ENCODE assay signal across 9 cellular contexts in the genomic region with DNA sequence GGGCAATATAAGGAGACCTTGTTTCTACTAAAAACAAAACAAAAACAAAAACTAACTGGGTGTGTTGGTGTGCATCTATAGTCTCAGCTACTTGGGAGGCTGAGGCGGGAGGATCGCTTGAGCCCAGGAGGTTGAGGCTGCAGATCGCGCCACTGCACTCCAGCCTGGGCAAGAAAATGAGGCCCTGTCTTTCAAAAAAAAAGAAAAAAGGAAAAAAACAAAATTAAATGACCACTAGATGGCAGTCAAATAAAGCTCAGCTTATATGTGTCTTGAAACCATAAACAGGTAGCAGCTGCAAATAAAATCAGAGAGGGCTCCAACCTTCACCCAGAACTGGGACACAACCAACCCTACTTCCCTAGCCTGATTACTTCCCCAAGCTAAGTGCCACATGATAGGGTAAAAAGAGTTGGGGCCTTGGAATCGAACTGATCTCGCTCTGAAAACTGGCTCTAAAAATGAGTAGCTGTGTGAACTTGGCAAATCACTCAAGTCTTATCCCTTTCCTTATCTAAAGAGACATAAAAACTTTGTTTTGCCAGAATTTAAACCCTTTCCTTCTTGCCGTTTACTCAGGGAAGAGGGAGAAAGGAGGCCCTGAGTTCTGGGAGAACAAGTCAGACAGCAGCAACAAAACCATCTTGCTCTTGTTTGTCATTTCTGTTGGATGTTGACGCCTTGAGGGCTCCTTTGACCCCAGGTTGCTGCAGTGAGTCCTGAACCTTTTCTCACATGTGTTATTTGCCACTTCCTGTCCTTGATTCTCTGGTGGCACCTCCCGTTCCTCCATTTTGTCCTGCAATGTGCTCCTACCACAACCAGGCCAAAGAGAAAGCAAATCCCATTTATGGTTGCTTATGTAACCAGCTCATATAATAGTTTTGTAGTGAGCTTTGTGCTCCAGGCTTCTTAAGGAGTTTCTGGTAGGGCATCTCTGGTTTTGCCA.
DNase-seq lines count a peak whose midpoint lies in the region; ATAC-seq, FAIRE-seq and TF ChIP-seq lines count a peak whose summit lies in the region.
"Had no signal": no experiment of that assay in that cellular context is flagged by ENCODE, and none has a peak within 500 bp of the region (broad histone marks: within the 10 kb centered on the region; RNA-seq: fewer than 3 reads in every experiment).

No MANE protein-coding gene starts in this region.

- H3K4me1 Mint-ChIP-seq in chondrocyte (ENCODE audit: low read depth): peaks cover 11% of the 10 kb centered on the region

- dilution Hi-C loops in IMR-90 (cut with HindIII; ENCODE audit: low sequenced_read_pairs, unreplicated experiment): no loop called here

- no peak overlapping the region for H4K91ac ChIP-seq in IMR-90 (ENCODE audit: insufficient read depth, low read depth, low read length)

- H3K27ac ChIP-seq in IMR-90 (ENCODE audit: insufficient read depth, low read length) (no peak overlapping the region), right lobe of liver (no peak overlapping the region)

- no peak overlapping the region for H3K4me3 ChIP-seq in IMR-90 (ENCODE audit: insufficient read depth, low read depth, low read length)
- no peak overlapping the region for H3K4me3 ChIP-seq in right lobe of liver

- H3K4me2 ChIP-seq in IMR-90 (ENCODE audit: low read depth, low read length): no peak overlapping the region

- peak; percentile 66 for TF ChIP-seq RAD21 in IMR-90 (IDR thresholded peaks at IDR 0.05; ENCODE audit: low read length)

- in situ Hi-C loops in IMR-90 (cut with MboI; ENCODE audit: low sequenced_read_pairs): loop anchor here (5.0 kb wide), 1 partner anchor 141 kb away; no protein-coding TSS in a partner anchor

- H2AK9ac ChIP-seq in IMR-90 (replicated peaks; ENCODE audit: low read depth, low read length, poor library complexity): no peak overlapping the region

- H3K9me1 ChIP-seq in IMR-90 (ENCODE audit: insufficient read depth, low read length): no peaks in the 10 kb centered on the region

- no peak overlapping the region for H2BK15ac ChIP-seq in IMR-90 (ENCODE audit: low read depth, low read length)

- no peak overlapping the region for H4K5ac ChIP-seq in IMR-90 (ENCODE audit: low read depth, low read length)

- no peak overlapping the region for H3K27ac Mint-ChIP-seq in chondrocyte (ENCODE audit: unreplicated experiment)

- no peak overlapping the region for H3K4ac ChIP-seq in IMR-90 (ENCODE audit: low read depth, low read length)

- no peak overlapping the region for H2AK5ac ChIP-seq in IMR-90 (ENCODE audit: low read depth, low read length)

- ATAC-seq in IMR-90 (ENCODE audit: low read depth) (peak; percentile 47), right lobe of liver (peak; percentile 76 to 81 (median 80))

- peak; percentile 44 for FAIRE-seq in D721Med (lab: Jason Lieb, UNC)
- FAIRE-seq: TTC549 had no signal

- TF ChIP-seq CTCF in D721Med (IDR thresholded peaks at IDR 0.05; ENCODE audit: insufficient read depth, missing control alignments) (peak; percentile 41), IMR-90 (conservative IDR thresholded peaks at IDR 0.05; ENCODE audit: low read depth, low read length) (peak; percentile 66), chondrocyte (IDR thresholded peaks at IDR 0.05) (peak; percentile 89), right lobe of liver (IDR thresholded peaks at IDR 0.05) (peak; percentile 43 to 71 (median 64))

- H2BK20ac ChIP-seq in IMR-90 (ENCODE audit: low read depth, low read length): no peak overlapping the region

- no peaks in the 10 kb centered on the region for H3K27me3 ChIP-seq in IMR-90 (ENCODE audit: control insufficient read depth, insufficient read depth, low read length)
- no peaks in the 10 kb centered on the region for H3K27me3 ChIP-seq in right lobe of liver

- POLR2A ChIA-PET in IMR-90 (lab: Charles Lee; ENCODE audit: unreplicated experiment): no interaction called here

- H3K56ac ChIP-seq in IMR-90 (ENCODE audit: extremely low read depth, insufficient read depth, low read length): no peak overlapping the region

- no peaks in the 10 kb centered on the region for H3K9me3 Mint-ChIP-seq in chondrocyte (ENCODE audit: low read depth)

- no peak overlapping the region for H2BK120ac ChIP-seq in IMR-90 (ENCODE audit: low read depth, low read length)

- H3K79me1 ChIP-seq in IMR-90 (ENCODE audit: low read depth in 1 of 2, low read length in 2 of 2): no peaks in the 10 kb centered on the region

- no peak overlapping the region for H2BK5ac ChIP-seq in IMR-90 (ENCODE audit: low read depth, low read length, poor library complexity, severe bottlenecking)

- H3K9ac ChIP-seq in IMR-90 (ENCODE audit: low read depth, low read length): no peak overlapping the region

- 40% methylated on average over 2 of the region's 9 CpGs; no CpG with 5 or more reads in 1 of the 2 experiments for WGBS in IMR-90 (ENCODE audit: extremely low coverage in 2 of 2, insufficient read length in 1 of 2), 2 experiments
- 36% methylated on average over 9 of the region's 9 CpGs for WGBS in right lobe of liver (ENCODE audit: insufficient coverage, low coverage, low lambda C conversion rate, missing lambda C conversion rate)

- H4K8ac ChIP-seq in IMR-90 (ENCODE audit: low read depth in 2 of 2, low read length in 2 of 2): no peak overlapping the region

- no peaks in the 10 kb centered on the region for H3K36me3 ChIP-seq in IMR-90 (ENCODE audit: control insufficient read depth, insufficient read depth, low read length)
- H3K36me3 ChIP-seq in right lobe of liver: no peaks in the 10 kb centered on the region

- no peaks in the 10 kb centered on the region for H3K36me3 Mint-ChIP-seq in chondrocyte (ENCODE audit: low read depth)

- CTCF ChIA-PET in IMR-90 (lab: Yijun Ruan, JAX): interaction anchor here (0.5 to 1.9 kb wide), 20 partner anchors 9 to 1405 kb away, joined by 3 to 15 read pairs (median 4); no protein-coding TSS in a partner anchor

- no peak overlapping the region for H3K4me3 Mint-ChIP-seq in chondrocyte (ENCODE audit: unreplicated experiment)

- no peak for TF ChIP-seq POLR2A in IMR-90 (IDR thresholded peaks at IDR 0.05; ENCODE audit: low read depth, low read length)
- TF ChIP-seq POLR2A in right lobe of liver (IDR thresholded peaks at IDR 0.05): no peak

- H3K4me1 ChIP-seq in IMR-90 (ENCODE audit: control insufficient read depth, insufficient read depth, low read length): no peaks in the 10 kb centered on the region
- H3K4me1 ChIP-seq in right lobe of liver: no peaks in the 10 kb centered on the region

- intact Hi-C loops in IMR-90 (cut with micrococcal nuclease) (loop anchor here (1.0 to 10.0 kb wide), 5 partner anchors 149 to 1783 kb away; a partner anchor contains a TSS), right lobe of liver (cut with DNase I) (no loop called here)

- H3K9me3 ChIP-seq in IMR-90 (ENCODE audit: control insufficient read depth, insufficient read depth, low read length): no peaks in the 10 kb centered on the region
- H3K9me3 ChIP-seq in right lobe of liver: no peaks in the 10 kb centered on the region

- peak overlapping the region; percentile 54 for H2AFZ ChIP-seq in IMR-90 (replicated peaks; ENCODE audit: low read length, poor library complexity)

- no TSS peak for BruUV-seq in IMR-90 (replicated peaks; lab: Mats Ljungman, UMichigan)

- DNase-seq in D721Med (ENCODE audit: insufficient read length, low spot score) (no peak), GM19240 (ENCODE audit: insufficient read length, low spot score) (peak; percentile 17), IMR-90 (peak; percentile 45), chondrocyte (ENCODE audit: low spot score) (no peak), right lobe of liver (no peak)
- no peak for DNase-seq in stimulated activated CD4-positive, alpha-beta T cell treated with anti-CD3 and anti-CD28 coated beads, Interleukin-1b, Interleukin-23, amount 100 ng/mL, for 48 hours
- no peak for DNase-seq in stimulated activated CD4-positive, alpha-beta T cell treated with anti-CD3 and anti-CD28 coated beads, Interleukin-12 subunit alpha, Interleukin-12 subunit beta, amount 100 ng/mL, for 4 hours

- no peaks in the 10 kb centered on the region for H4K20me1 ChIP-seq in IMR-90 (ENCODE audit: insufficient read depth, low read length)

- H3K27me3 Mint-ChIP-seq in chondrocyte (ENCODE audit: low read depth): no peaks in the 10 kb centered on the region

- H3K23ac ChIP-seq in IMR-90 (ENCODE audit: low read depth, low read length): no peak overlapping the region

- H3K14ac ChIP-seq in IMR-90 (replicated peaks; ENCODE audit: low read depth, low read length): no peak overlapping the region

- no peak overlapping the region for H3K18ac ChIP-seq in IMR-90 (ENCODE audit: low read depth, low read length)

TF ChIP-seq in IMR-90, 13 proteins besides CTCF, POLR2A, EP300 and RAD21 (continues in another document):
- TF ChIP-seq CEBPB (IDR thresholded peaks at IDR 0.05; ENCODE audit: low read depth, low read length) (no peak), RFX5 (IDR thresholded peaks at IDR 0.05; ENCODE audit: low read depth, low read length) (no peak), CHD1 (IDR thresholded peaks at IDR 0.05; ENCODE audit: low read depth, low read length) (no peak), SMC3 (IDR thresholded peaks at IDR 0.05; ENCODE audit: low read depth, low read length) (peak; percentile 42; the same call in 1 of the 2 replicates), MAFK (IDR thresholded peaks at IDR 0.05; ENCODE audit: low read depth, low read length) (no peak), MXI1 (IDR thresholded peaks at IDR 0.05; ENCODE audit: borderline replicate concordance, low read depth, low read length) (no peak)

TF ChIP-seq in PFSK-1, 5 proteins besides CTCF, POLR2A, EP300 and RAD21 (continues in another document):
- TF ChIP-seq POLR2AphosphoS5 (IDR thresholded peaks at IDR 0.05; ENCODE audit: low read depth, low read length) (0 out of 2 replicates have a peak, but pooled peaks have one; percentile 20), SIN3A (IDR thresholded peaks at IDR 0.05; ENCODE audit: borderline replicate concordance, insufficient read depth, low read length) (no peak), TAF1 (IDR thresholded peaks at IDR 0.05; ENCODE audit: borderline replicate concordance, insufficient read depth, low read length) (peak; percentile 42; the same call in 1 of the 2 replicates)

Comparison
In these comparisons a context has a peak if more than half of its experiments do, and no peak if none do; other contexts are left out.
1. DNase-seq: peak in GM19240 (single experiment) and IMR-90 (single experiment); none in D721Med (single experiment), chondrocyte (single experiment), right lobe of liver (0 of 3), stimulated activated CD4-positive, alpha-beta T cell treated with anti-CD3 and anti-CD28 coated beads, Interleukin-1b, Interleukin-23, amount 100 ng/mL, for 48 hours (single experiment) and stimulated activated CD4-positive, alpha-beta T cell treated with anti-CD3 and anti-CD28 coated beads, Interleukin-12 subunit alpha, Interleukin-12 subunit beta, amount 100 ng/mL, for 4 hours (single experiment).
2. Peak in every context shown above with its lines, with median percentiles within 50 percentile points of each other: CTCF ChIP-seq.